In genomic region chr9:70322096-70322495, GRCh38 we compare ENCODE assay signal across 26 cellular contexts.
"Had no signal": no experiment of that assay in that cellular context is flagged by ENCODE, and none has a peak within 500 bp of the region (broad histone marks: within the 10 kb centered on the region; RNA-seq: fewer than 3 reads in every experiment).

No MANE protein-coding gene starts in this region.

- H3K27ac ChIP-seq: left ventricle myocardium inferior, ovary, right atrium auricular region, skin epidermis, stomach, thoracic aorta, tibial artery, upper lobe of right lung had no signal

- H3K27me3 ChIP-seq: ovary, right atrium auricular region, stomach, tibial artery, upper lobe of right lung had no signal

- H3K4me3 Mint-ChIP-seq: immature natural killer cell; mesothelial cell of epicardium; natural killer cell; stimulated activated naive B cell treated with anti-CD40 and anti-IgM and Interleukin-4, amounts not matched to agents 10 μg/mL and 1 μg/mL and 100 μg/mL, for 72 hours had no signal

- H3K4me3 ChIP-seq: left ventricle myocardium inferior, lung, ovary, right atrium auricular region, skin epidermis, stomach, thoracic aorta, tibial artery, upper lobe of right lung had no signal

- DNase-seq: hypothalamus; immature natural killer cell; left ventricle myocardium inferior; mesendoderm; naive B cell; natural killer cell; ovary; stimulated activated CD4-positive, alpha-beta T cell treated with anti-CD3 and anti-CD28 coated beads, Interleukin-12 subunit alpha, Interleukin-12 subunit beta, amount 100 ng/mL, for 4 hours; stimulated activated CD4-positive, alpha-beta T cell treated with anti-CD3 and anti-CD28 coated beads, Interleukin-15, amount 100 ng/mL, for 24 hours; stimulated activated CD4-positive, alpha-beta T cell treated with anti-CD3 and anti-CD28 coated beads, Interleukin-2, amount 100 ng/mL, for 24 hours; stimulated activated CD4-positive, alpha-beta T cell treated with anti-CD3 and anti-CD28 coated beads, Interleukin-4, amount 100 ng/mL, for 1 hour; stimulated activated naive B cell treated with anti-CD40 and anti-IgM and Interleukin-4, amounts not matched to agents 10 μg/mL and 1 μg/mL and 100 μg/mL, for 72 hours; stimulated activated naive CD8-positive, alpha-beta T cell treated with anti-CD3 and anti-CD28 coated beads, Interleukin-15, Interleukin-2, amounts not matched to agents 100 U/mL and 50 U/mL, for 24 hours; stomach; tibial artery; trophoblast cell; upper lobe of right lung had no signal

- ATAC-seq: natural killer cell; sciatic nerve; stimulated activated naive B cell treated with anti-CD40 and anti-IgM and Interleukin-4, amounts not matched to agents 10 μg/mL and 1 μg/mL and 100 μg/mL, for 72 hours; stimulated activated naive CD8-positive, alpha-beta T cell treated with anti-CD3 and anti-CD28 coated beads, Interleukin-15, Interleukin-2, amounts not matched to agents 100 U/mL and 50 U/mL, for 24 hours; upper lobe of right lung had no signal

- H3K9me3 ChIP-seq: left ventricle myocardium inferior, ovary, right atrium auricular region, stomach, thoracic aorta, tibial artery, upper lobe of right lung had no signal

- H3K27ac Mint-ChIP-seq: immature natural killer cell; mesothelial cell of epicardium; natural killer cell; stimulated activated naive B cell treated with anti-CD40 and anti-IgM and Interleukin-4, amounts not matched to agents 10 μg/mL and 1 μg/mL and 100 μg/mL, for 72 hours had no signal

- H3K4me1 Mint-ChIP-seq: immature natural killer cell; mesothelial cell of epicardium; naive B cell; stimulated activated naive B cell treated with anti-CD40 and anti-IgM and Interleukin-4, amounts not matched to agents 10 μg/mL and 1 μg/mL and 100 μg/mL, for 72 hours had no signal

- H3K27me3 Mint-ChIP-seq: naive B cell; progenitor cell of endocrine pancreas; stimulated activated naive B cell treated with anti-CD40 and anti-IgM and Interleukin-4, amounts not matched to agents 10 μg/mL and 1 μg/mL and 100 μg/mL, for 72 hours had no signal

- H3K36me3 ChIP-seq: ovary had no signal

- H3K4me1 ChIP-seq: left ventricle myocardium inferior, right atrium auricular region, stomach, tibial artery, upper lobe of right lung had no signal

- FAIRE-seq: islet of Langerhans, urothelium cell line had no signal

- H3K9me3 Mint-ChIP-seq: immature natural killer cell, natural killer cell had no signal
